ENCODE assay signal across 11 cellular contexts in the genomic region with DNA sequence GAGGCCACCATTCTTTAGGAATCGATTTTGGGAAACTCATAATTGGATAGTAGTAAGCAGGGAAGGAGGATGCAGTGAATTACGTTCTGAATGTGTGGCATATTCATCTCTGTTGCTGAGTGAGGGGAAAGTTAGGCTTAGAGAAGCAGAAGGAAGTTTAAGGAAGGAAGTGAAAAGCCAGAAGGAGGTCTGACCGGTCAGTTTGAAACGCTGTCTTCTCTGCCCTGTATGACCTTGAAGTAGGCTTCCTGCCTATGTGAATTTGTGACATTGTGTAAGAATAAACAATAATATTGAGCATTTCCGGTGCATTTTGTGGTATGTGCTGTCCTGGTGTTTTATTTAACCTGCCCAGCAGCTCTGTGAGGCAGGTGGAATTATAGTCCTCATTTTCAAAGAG.
DNase-seq lines count a peak whose midpoint lies in the region; ATAC-seq and TF ChIP-seq lines count a peak whose summit lies in the region.
"Had no signal": no experiment of that assay in that cellular context is flagged by ENCODE, and none has a peak within 500 bp of the region (broad histone marks: within the 10 kb centered on the region; RNA-seq: fewer than 3 reads in every experiment).

No MANE protein-coding gene starts in this region.

- POLR2A ChIA-PET in IMR-90 (lab: Charles Lee; ENCODE audit: unreplicated experiment), result interaction anchor here (0.5 kb wide), 1 partner anchor 40 kb away, joined by 6 read pairs; no protein-coding TSS in a partner anchor

- H4K91ac ChIP-seq in IMR-90 (ENCODE audit: insufficient read depth, low read depth, low read length), result peak overlapping the region; percentile 20; the same call in 1 of the 2 replicates

- H3K4me2 ChIP-seq in IMR-90 (ENCODE audit: low read depth, low read length), result no peak overlapping the region; the same call in 1 of the 2 replicates

- peaks cover 16% of the 10 kb centered on the region for H3K4me1 ChIP-seq in IMR-90 (ENCODE audit: control insufficient read depth, insufficient read depth, low read length)

- no peak overlapping the region for H2AK9ac ChIP-seq in IMR-90 (replicated peaks; ENCODE audit: low read depth, low read length, poor library complexity)

- DNase-seq in AML-193 (lab: John Stamatoyannopoulos, UW) (peak; percentile 69 to 76), IMR-90 (no peak), Right ventricle myocardium superior (no peak), NCI-H146 treated with DMSO at 0.1 percent for 48 hours (lab: John Stamatoyannopoulos, UW; ENCODE audit: unreplicated experiment) (no peak), hippocampal formation (lab: John Stamatoyannopoulos, UW) (no peak), HT-29 (ENCODE audit: low spot score) (no peak)
- no peak for DNase-seq in stimulated activated CD4-positive, alpha-beta T cell treated with anti-CD3 and anti-CD28 coated beads, Interleukin-4, amount 100 ng/mL, for 4 hours
- DNase-seq: activated CD4-positive, alpha-beta memory T cell treated with anti-CD3 and anti-CD28 coated beads, Interleukin-2, amount 10 ng/mL, durations not matched to agents 7 days and 5 days; RPMI8226 had no signal

- TF ChIP-seq POLR2A in IMR-90 (IDR thresholded peaks at IDR 0.05; ENCODE audit: low read depth, low read length), result no peak

- H2BK5ac ChIP-seq in IMR-90 (ENCODE audit: low read depth, low read length, poor library complexity, severe bottlenecking), result peak overlapping the region; percentile 58

- no peaks in the 10 kb centered on the region for H3K9me3 ChIP-seq in IMR-90 (ENCODE audit: control insufficient read depth, insufficient read depth, low read length)

- no peaks in the 10 kb centered on the region for H4K20me1 ChIP-seq in IMR-90 (ENCODE audit: insufficient read depth, low read length)

- ATAC-seq in GM19463 (IDR thresholded peaks at IDR 0.05; ENCODE audit: unreplicated experiment) (peak; percentile 60), IMR-90 (ENCODE audit: low read depth) (no peak), Right ventricle myocardium superior (ENCODE audit: poor library complexity) (peak; percentile 19)

- H3K9ac ChIP-seq in IMR-90 (ENCODE audit: low read depth, low read length), result no peak overlapping the region

- intact Hi-C loops in IMR-90 (cut with micrococcal nuclease), result no loop called here
- intact Hi-C loops in Right ventricle myocardium superior (cut with DNase I), result loop anchor here (10.0 kb wide), 1 partner anchor 46 kb away; no protein-coding TSS in a partner anchor

- dilution Hi-C loops in IMR-90 (cut with HindIII; ENCODE audit: low sequenced_read_pairs, unreplicated experiment), result no loop called here

- peak overlapping the region; percentile 94; the same call in 1 of the 2 replicates for H4K5ac ChIP-seq in IMR-90 (ENCODE audit: low read depth, low read length)

- CTCF ChIA-PET in IMR-90 (lab: Yijun Ruan, JAX), result no interaction called here

- no peak for TF ChIP-seq CTCF in IMR-90 (conservative IDR thresholded peaks at IDR 0.05; ENCODE audit: low read depth, low read length)

- H3K79me1 ChIP-seq in IMR-90 (ENCODE audit: low read depth in 1 of 2, low read length in 2 of 2), result peaks cover 17 to 65% of the 10 kb centered on the region in 2 experiments

- peaks cover 7% of the 10 kb centered on the region; the same call in 1 of the 2 replicates for H3K9me1 ChIP-seq in IMR-90 (ENCODE audit: insufficient read depth, low read length)

- H2BK15ac ChIP-seq in IMR-90 (ENCODE audit: low read depth, low read length), result peak overlapping the region; percentile 66; the same call in 2 of the 3 replicates

- H4K8ac ChIP-seq in IMR-90 (ENCODE audit: low read depth in 2 of 2, low read length in 2 of 2), result peak overlapping the region; percentile 59 to 75; a peak in 3 of 4 replicates

- no peak overlapping the region for H3K56ac ChIP-seq in IMR-90 (ENCODE audit: extremely low read depth, insufficient read depth, low read length)

- no peak overlapping the region for H3K4me3 ChIP-seq in IMR-90 (ENCODE audit: insufficient read depth, low read depth, low read length)

- TF ChIP-seq RAD21 in IMR-90 (IDR thresholded peaks at IDR 0.05; ENCODE audit: low read length), result no peak

- H3K27ac ChIP-seq in IMR-90 (ENCODE audit: insufficient read depth, low read length), result no peak overlapping the region
- H3K27ac ChIP-seq: epithelial cell of prostate had no signal

- peak overlapping the region; percentile 70; the same call in 1 of the 2 replicates for H2BK20ac ChIP-seq in IMR-90 (ENCODE audit: low read depth, low read length)

- H2BK120ac ChIP-seq in IMR-90 (ENCODE audit: low read depth, low read length), result peak overlapping the region; percentile 10; the same call in 1 of the 2 replicates

- H3K23ac ChIP-seq in IMR-90 (ENCODE audit: low read depth, low read length), result peak overlapping the region; percentile 57

- no CpG with 5 or more reads among the region's 5 CpGs for WGBS in IMR-90 (ENCODE audit: extremely low coverage in 2 of 2, insufficient read length in 1 of 2), 2 experiments

- peak overlapping the region; percentile 69 for H3K4ac ChIP-seq in IMR-90 (ENCODE audit: low read depth, low read length)

- in situ Hi-C loops in IMR-90 (cut with MboI; ENCODE audit: low sequenced_read_pairs), result no loop called here

- peak overlapping the region; percentile 67; the same call in 1 of the 2 replicates for H3K18ac ChIP-seq in IMR-90 (ENCODE audit: low read depth, low read length)

- H2AFZ ChIP-seq in IMR-90 (replicated peaks; ENCODE audit: low read length, poor library complexity), result no peak overlapping the region

- H3K27me3 ChIP-seq in IMR-90 (ENCODE audit: control insufficient read depth, insufficient read depth, low read length), result no peaks in the 10 kb centered on the region

- no TSS peak for BruUV-seq in IMR-90 (replicated peaks; lab: Mats Ljungman, UMichigan)

- H2AK5ac ChIP-seq in IMR-90 (ENCODE audit: low read depth, low read length), result peak overlapping the region; percentile 77

- H3K14ac ChIP-seq in IMR-90 (replicated peaks; ENCODE audit: low read depth, low read length), result peak overlapping the region; percentile 95

- H3K36me3 ChIP-seq in IMR-90 (ENCODE audit: control insufficient read depth, insufficient read depth, low read length), result no peaks in the 10 kb centered on the region; the same call in 1 of the 2 replicates

TF ChIP-seq in IMR-90, 13 proteins besides CTCF, POLR2A, EP300 and RAD21:
- TF ChIP-seq NFE2L2 (IDR thresholded peaks at IDR 0.05; ENCODE audit: low read depth, low read length) (no peak), RFX5 (IDR thresholded peaks at IDR 0.05; ENCODE audit: low read depth, low read length) (no peak)

Comparison
In these comparisons a context has a peak if more than half of its experiments do, and no peak if none do; other contexts are left out.
1. DNase-seq: peak in AML-193 (2 of 2); none in IMR-90 (single experiment), Right ventricle myocardium superior (single experiment), NCI-H146 treated with DMSO at 0.1 percent for 48 hours (single experiment), hippocampal formation (0 of 2), HT-29 (single experiment) and stimulated activated CD4-positive, alpha-beta T cell treated with anti-CD3 and anti-CD28 coated beads, Interleukin-4, amount 100 ng/mL, for 4 hours (0 of 2).